ENCODE assay signal across 36 cellular contexts in the genomic region with DNA sequence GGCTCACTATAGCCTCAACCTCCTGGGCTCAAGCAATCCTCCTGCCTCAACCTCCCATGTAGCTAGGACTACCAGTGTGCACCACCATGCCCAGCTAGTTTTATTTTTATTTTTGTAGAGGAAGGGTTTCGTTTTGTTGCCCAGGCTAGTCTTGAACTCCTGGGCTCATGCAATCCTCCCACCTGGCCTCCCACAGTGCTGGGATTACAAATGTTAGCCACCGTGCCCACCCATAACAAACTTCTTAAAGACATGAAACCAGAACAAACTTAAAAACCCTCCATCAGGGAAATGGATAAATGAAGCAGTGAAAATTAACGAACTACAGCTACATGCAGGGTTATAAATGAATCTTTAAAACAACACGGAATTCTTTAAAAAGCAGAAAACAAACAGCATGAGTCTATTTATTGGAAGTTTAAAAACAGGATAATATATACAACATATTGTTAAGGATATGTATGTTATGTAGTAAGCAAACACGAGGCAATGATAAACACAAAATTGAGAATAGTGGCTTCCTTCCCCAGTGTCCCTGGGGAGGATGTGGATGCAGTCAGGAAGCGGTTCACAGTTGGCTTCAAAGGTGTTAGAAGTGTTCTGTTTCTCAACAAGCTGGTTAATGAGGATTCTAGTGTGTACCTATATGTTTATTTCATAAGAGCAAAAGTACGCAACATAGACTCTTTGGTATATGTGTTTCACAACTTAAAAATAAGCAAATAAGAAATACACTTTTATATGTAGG.
"Had no signal": no experiment of that assay in that cellular context is flagged by ENCODE, and none has a peak within 500 bp of the region (broad histone marks: within the 10 kb centered on the region; RNA-seq: fewer than 3 reads in every experiment).

No MANE protein-coding gene starts in this region.

- H3K27me3 ChIP-seq: MG63, Peyer's patch had no signal

- FAIRE-seq: bronchial epithelial cell had no signal

- DNase-seq: activated B cell treated with CpG ODN at 0.5 μM for 24 hours; activated CD4-positive, alpha-beta memory T cell treated with anti-CD3 and anti-CD28 coated beads for 36 hours; activated CD4-positive, alpha-beta T cell treated with anti-CD3 and anti-CD28 coated beads for 4 hours; activated CD4-positive, alpha-beta T cell treated with anti-CD3 and anti-CD28 coated beads, Interleukin-2, amount 50 U/mL, for 1 hour; activated CD4-positive, CD25-positive, alpha-beta regulatory T cell treated with anti-CD3 and anti-CD28 coated beads, Interleukin-2, amount 50 U/mL, for 72 hours; activated CD8-positive, alpha-beta memory T cell treated with anti-CD3 and anti-CD28 coated beads for 24 hours; activated CD8-positive, alpha-beta memory T cell treated with anti-CD3 and anti-CD28 coated beads, Interleukin-2, amount 10 ng/mL, durations not matched to agents 7 days and 5 days; activated CD8-positive, alpha-beta memory T cell treated with anti-CD3 and anti-CD28 coated beads, Interleukin-2, amount 50 U/mL, for 48 hours; activated effector memory CD4-positive, alpha-beta T cell treated with Interleukin-2 at 50 U/mL for 16 hours; activated naive CD4-positive, alpha-beta T cell treated with anti-CD3 and anti-CD28 coated beads, Interleukin-2, amount 10 ng/mL, durations not matched to agents 7 days and 5 days; activated naive CD8-positive, alpha-beta T cell treated with anti-CD3 and anti-CD28 coated beads, Interleukin-2, amount 50 U/mL, for 24 hours; activated T-cell treated with anti-CD3 and anti-CD28 coated beads, Interleukin-2, amount 50 U/mL, for 48 hours; anterior cingulate cortex; caudate nucleus; cerebellar nuclear complex; cortex of kidney; MG63; NCI-H1092; NCI-H1436 treated with DMSO at 0.1 percent for 48 hours; NCI-H1694 treated with DMSO at 0.1 percent for 48 hours; NCI-H2029; NCI-H2107; NCI-H510A; NCI-H526; NCI-H774; NK-92 treated with Interleukin-12 subunit alpha and Interleukin-12 subunit beta, amount 100 ng/mL, for 24 hours; PC-3; Peyer's patch; SIG-M5; SW 1271; T-helper 1 cell; T-helper 2 cell; T-helper 9 cell had no signal

- H3K27ac ChIP-seq: Peyer's patch, RWPE1, VCaP had no signal

- H3K4me1 ChIP-seq: Peyer's patch had no signal

- H3K36me3 ChIP-seq: MG63, Peyer's patch had no signal

- H3K4me3 ChIP-seq: MG63, Peyer's patch had no signal

- H3K9me3 ChIP-seq: MG63, Peyer's patch had no signal
